In the genomic region with DNA sequence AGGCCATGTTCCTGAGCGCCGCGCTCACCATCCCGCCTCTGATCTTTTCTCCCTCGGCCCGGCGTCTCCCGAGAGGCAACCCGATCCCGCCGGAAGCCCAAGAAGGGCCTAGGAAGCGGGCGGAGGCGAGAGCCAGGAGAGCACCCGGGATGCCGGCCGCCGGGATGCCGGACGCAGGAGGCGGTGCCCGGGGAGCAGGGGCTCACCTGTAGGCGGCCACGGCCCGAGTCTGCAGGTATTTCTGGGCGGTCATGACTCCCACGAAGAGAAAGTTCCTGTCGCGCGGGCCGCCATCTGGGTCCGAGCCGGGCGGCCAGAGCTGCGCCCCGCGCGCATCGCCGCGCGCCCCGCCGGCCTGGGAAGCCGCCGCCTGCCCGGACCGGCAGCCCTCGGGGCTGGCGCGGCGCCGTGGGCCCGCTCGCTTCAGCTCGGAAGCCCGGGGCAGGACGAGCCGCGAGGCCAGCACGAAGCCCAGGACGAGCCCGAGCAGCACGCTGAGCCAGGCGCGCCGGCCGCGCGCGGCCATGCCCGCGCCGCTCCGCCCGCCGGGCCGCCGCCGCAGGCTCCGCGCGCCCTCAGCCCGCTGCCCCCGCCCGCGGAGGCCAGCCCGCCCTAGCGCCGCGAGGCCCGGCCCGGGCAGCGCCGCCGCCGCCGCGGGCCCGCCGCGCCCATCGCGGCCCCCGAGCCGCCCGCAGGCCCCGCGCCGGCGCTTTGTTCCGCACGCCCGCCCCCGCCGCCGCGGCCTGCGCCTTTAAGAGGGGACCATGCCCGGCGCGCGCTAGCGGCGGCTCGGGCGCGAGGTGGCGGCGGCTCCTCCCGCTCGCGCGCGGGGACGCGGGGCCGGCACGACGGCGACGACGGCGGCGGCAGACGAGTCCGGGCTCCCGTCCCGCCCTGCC, we compare ENCODE assay signal across 8 cellular contexts. TPM values are rescaled to one million over a fixed set of nuclear protein-coding genes. Genes with fewer than 3 reads are reported as not detected.
DNase-seq lines count a peak whose midpoint lies in the region; TF ChIP-seq lines count a peak whose summit lies in the region.

No MANE protein-coding gene starts in this region.

- peak overlapping the region; percentile 62 for H3K4me3 ChIP-seq in HAP-1

- H3K27ac Mint-ChIP-seq in neural crest cell (ENCODE audit: unreplicated experiment) = peak overlapping the region; percentile 84

- peaks cover 7% of the 10 kb centered on the region for H3K4me1 ChIP-seq in HAP-1

- peaks cover 63% of the 10 kb centered on the region for H3K4me1 Mint-ChIP-seq in neural crest cell

- peaks cover 4% of the 10 kb centered on the region for H3K36me3 Mint-ChIP-seq in neural crest cell (ENCODE audit: low read depth)

- peak overlapping the region; percentile 98 for H3K4me3 Mint-ChIP-seq in neural crest cell

- DNase-seq in NCI-H2081 (lab: John Stamatoyannopoulos, UW) (peak; percentile 58 to 60), NCI-H2081 treated with DMSO at 0.1 percent for 48 hours (lab: John Stamatoyannopoulos, UW) (no peak), HAP-1 (ENCODE audit: low spot score in 2 of 2) (peak; percentile 26 to 73), LoVo (ENCODE audit: low spot score) (peak; percentile 59), fibroblast of gingiva (ENCODE audit: low read depth) (peak; percentile 29), neural crest cell (ENCODE audit: low read depth, low spot score) (peak; percentile 40), NCI-H446 treated with DMSO at 0.1 percent for 48 hours (lab: John Stamatoyannopoulos, UW) (no peak)
- peak; percentile 65 for DNase-seq in activated CD8-positive, alpha-beta memory T cell treated with anti-CD3 and anti-CD28 coated beads, Interleukin-2, amount 50 U/mL, for 48 hours

- peaks cover 8% of the 10 kb centered on the region for H3K36me3 ChIP-seq in HAP-1 (replicated peaks)

- peak; percentile 22 for TF ChIP-seq CTCF in neural crest cell (conservative IDR thresholded peaks at IDR 0.05)

- in situ Hi-C loops in HAP-1 (cut with MboI; ENCODE audit: low sequenced_read_pairs) = loop anchor here (25.0 kb wide), 1 partner anchor 339 kb away; the partner anchor contains the start of gene LRRK1

- H3K27me3 Mint-ChIP-seq in neural crest cell (ENCODE audit: low read depth) = peaks cover 10% of the 10 kb centered on the region

- H3K9me3 ChIP-seq in HAP-1 = no peaks in the 10 kb centered on the region

- 0 out of 2 replicates have a peak, but pooled peaks cover 3% of the 10 kb centered on the region for H3K27me3 ChIP-seq in HAP-1 (ENCODE audit: low read depth)

- H3K9me3 Mint-ChIP-seq in neural crest cell = no peaks in the 10 kb centered on the region

RNA-seq across cellular contexts. Expression of gene CHSY1, which starts 0.7 kb away (rescaled TPM):
- total RNA-seq in neural crest cell = 46.7 and 49.7 TPM in 2 replicates

RNA-seq across cellular contexts. Expression of gene SELENOS, which starts 26.1 kb away (rescaled TPM):
- total RNA-seq in neural crest cell = 37.8 and 42.1 TPM in 2 replicates

RNA-seq across cellular contexts. Expression of gene SNRPA1, which starts 43.9 kb away (rescaled TPM):
- 118 and 132 TPM in 2 replicates for total RNA-seq in neural crest cell

Comparison
In these comparisons a context has a peak if more than half of its experiments do, and no peak if none do; other contexts are left out.
1. DNase-seq: peak in NCI-H2081 (2 of 2), HAP-1 (2 of 2), LoVo (single experiment), activated CD8-positive, alpha-beta memory T cell treated with anti-CD3 and anti-CD28 coated beads, Interleukin-2, amount 50 U/mL, for 48 hours (single experiment), fibroblast of gingiva (single experiment) and neural crest cell (single experiment); none in NCI-H2081 treated with DMSO at 0.1 percent for 48 hours (single experiment) and NCI-H446 treated with DMSO at 0.1 percent for 48 hours (single experiment).